Comparison of ENCODE assay signal across 8 cellular contexts in genomic region chr17:14301279-14301760, GRCh38. TPM values are rescaled to one million over a fixed set of nuclear protein-coding genes. Genes with fewer than 3 reads are reported as not detected.
DNase-seq lines count a peak whose midpoint lies in the region; ATAC-seq and TF ChIP-seq lines count a peak whose summit lies in the region.

No MANE protein-coding gene starts in this region.

- peak overlapping the region; percentile 94 for H3K4me3 Mint-ChIP-seq in activated CD8-positive, alpha-beta T cell treated with anti-CD3 and anti-CD28 coated beads, Interleukin-2, amount 10 ng/mL, durations not matched to agents 7 days and 5 days

- H3K36me3 Mint-ChIP-seq in activated CD8-positive, alpha-beta T cell treated with anti-CD3 and anti-CD28 coated beads, Interleukin-2, amount 10 ng/mL, durations not matched to agents 7 days and 5 days (ENCODE audit: low read depth) = peaks cover 9% of the 10 kb centered on the region

- peak; percentile 3 for ATAC-seq in activated CD8-positive, alpha-beta T cell treated with anti-CD3 and anti-CD28 coated beads, Interleukin-2, amount 10 ng/mL, durations not matched to agents 7 days and 5 days
- ATAC-seq in HG03460 (IDR thresholded peaks at IDR 0.05; ENCODE audit: unreplicated experiment) (no peak), GM19328 (IDR thresholded peaks at IDR 0.05; ENCODE audit: unreplicated experiment) (no peak)

- peak overlapping the region in 2 of 3 donors; percentile 45 to 77 for H3K9ac ChIP-seq in skeletal muscle tissue (ENCODE audit: low read depth in 1 of 3, low read length in 3 of 3)

- POLR2A ChIA-PET in activated CD8-positive, alpha-beta T cell treated with anti-CD3 and anti-CD28 coated beads, Interleukin-2, amount 10 ng/mL, durations not matched to agents 7 days and 5 days (lab: Charles Lee) = interaction anchor here (0.7 to 4.2 kb wide), 18 partner anchors 9 to 647 kb away, joined by 3 to 64 read pairs (median 4); partner anchors contain the start of gene COX10

- peak; percentile 33 for TF ChIP-seq CTCF in left ventricle myocardium inferior (IDR thresholded peaks at IDR 0.05; ENCODE audit: borderline replicate concordance)

- peak overlapping the region; percentile 93 for H3K27ac Mint-ChIP-seq in activated CD8-positive, alpha-beta T cell treated with anti-CD3 and anti-CD28 coated beads, Interleukin-2, amount 10 ng/mL, durations not matched to agents 7 days and 5 days

- H3K4me1 ChIP-seq in left ventricle myocardium inferior = peaks cover 81% of the 10 kb centered on the region
- H3K4me1 ChIP-seq in skeletal muscle tissue (ENCODE audit: control insufficient read depth in 3 of 3, insufficient read depth in 3 of 3, low read length in 3 of 3) = peaks cover 41 to 47% (median 44%) of the 10 kb centered on the region in 3 donors

- H3K9me3 ChIP-seq in left ventricle myocardium inferior (replicated peaks) (no peaks in the 10 kb centered on the region), skeletal muscle tissue (ENCODE audit: control insufficient read depth in 3 of 3, low read length in 3 of 3) (no peaks in the 10 kb centered on the region)

- H3K36me3 ChIP-seq in left ventricle myocardium inferior (no peaks in the 10 kb centered on the region), skeletal muscle tissue (ENCODE audit: control insufficient read depth in 3 of 3, insufficient read depth in 3 of 3, low read length in 3 of 3) (no peaks in the 10 kb centered on the region)

- DNase-seq in SKM-1 treated with dmso at 0.1 percent for 144 hours (lab: John Stamatoyannopoulos, UW; ENCODE audit: unreplicated experiment) (peak; percentile 60), SKM-1 (lab: John Stamatoyannopoulos, UW; ENCODE audit: unreplicated experiment) (no peak), HK-2 (ENCODE audit: unreplicated experiment) (peak; percentile 47), left ventricle myocardium inferior (peak; percentile 19)
- DNase-seq in activated CD8-positive, alpha-beta T cell treated with anti-CD3 and anti-CD28 coated beads, Interleukin-2, amount 10 ng/mL, durations not matched to agents 7 days and 5 days = peak; percentile 44

- intact Hi-C loops in left ventricle myocardium inferior (cut with micrococcal nuclease) = loop anchor here (5.0 to 10.0 kb wide), 2 partner anchors 704 to 967 kb away; no protein-coding TSS in a partner anchor

- H3K9me3 Mint-ChIP-seq in activated CD8-positive, alpha-beta T cell treated with anti-CD3 and anti-CD28 coated beads, Interleukin-2, amount 10 ng/mL, durations not matched to agents 7 days and 5 days (ENCODE audit: insufficient read depth) = no peaks in the 10 kb centered on the region

- peaks cover 26% of the 10 kb centered on the region for H3K27me3 Mint-ChIP-seq in activated CD8-positive, alpha-beta T cell treated with anti-CD3 and anti-CD28 coated beads, Interleukin-2, amount 10 ng/mL, durations not matched to agents 7 days and 5 days (ENCODE audit: low read depth)

- H3K27ac ChIP-seq in left ventricle myocardium inferior (replicated peaks) (peak overlapping the region; percentile 84), skeletal muscle tissue (ENCODE audit: low read depth, low read length) (peak overlapping the region; percentile 30)

- CTCF ChIA-PET in activated CD8-positive, alpha-beta T cell treated with anti-CD3 and anti-CD28 coated beads, Interleukin-2, amount 10 ng/mL, durations not matched to agents 7 days and 5 days (lab: Charles Lee) = interaction anchor here (0.7 to 3.9 kb wide), 33 partner anchors 16 to 1282 kb away, joined by 3 to 62 read pairs (median 3); no protein-coding TSS in a partner anchor

- peaks cover 97% of the 10 kb centered on the region for H3K27me3 ChIP-seq in left ventricle myocardium inferior (ENCODE audit: low read depth)
- peaks cover 58 to 87% (median 85%) of the 10 kb centered on the region in 3 donors for H3K27me3 ChIP-seq in skeletal muscle tissue (ENCODE audit: control insufficient read depth in 3 of 3, insufficient read depth in 3 of 3, low read length in 3 of 3)

- H3K4me3 ChIP-seq in left ventricle myocardium inferior (peak overlapping the region; percentile 76), skeletal muscle tissue (ENCODE audit: low read length in 3 of 3) (peak overlapping the region; percentile 69 to 83 (median 72))

- peaks cover 72% of the 10 kb centered on the region for H3K4me1 Mint-ChIP-seq in activated CD8-positive, alpha-beta T cell treated with anti-CD3 and anti-CD28 coated beads, Interleukin-2, amount 10 ng/mL, durations not matched to agents 7 days and 5 days (ENCODE audit: low read depth)

RNA-seq across cellular contexts. Expression of gene HS3ST3B1, which starts 0.4 kb away (rescaled TPM):
- 10 to 100 TPM in 1 of 2 experiments, 1 to 10 TPM in 1; 9.9 to 10.3 TPM for total RNA-seq in activated CD8-positive, alpha-beta T cell treated with anti-CD3 and anti-CD28 coated beads, Interleukin-2, amount 10 ng/mL, durations not matched to agents 7 days and 5 days
- total RNA-seq in left ventricle myocardium inferior (1.2 TPM), skeletal muscle tissue (2.6 TPM)
